Comparison of ENCODE assay signal across 38 cellular contexts in genomic region chrX:22698151-22698550, GRCh38.
"Had no signal": no experiment of that assay in that cellular context is flagged by ENCODE, and none has a peak within 500 bp of the region (broad histone marks: within the 10 kb centered on the region; RNA-seq: fewer than 3 reads in every experiment).

No MANE protein-coding gene starts in this region.

- H3K27me3 ChIP-seq: adrenal gland, breast epithelium, cardiac muscle cell had no signal

- H3K4me1 ChIP-seq: adrenal gland, breast epithelium had no signal

- H3K36me3 Mint-ChIP-seq: activated CD4-positive, alpha-beta memory T cell treated with anti-CD3 and anti-CD28 coated beads for 36 hours; activated CD8-positive, alpha-beta memory T cell treated with anti-CD3 and anti-CD28 coated beads, Interleukin-2, amount 10 ng/mL, durations not matched to agents 7 days and 5 days; activated naive CD4-positive, alpha-beta T cell treated with anti-CD3 and anti-CD28 coated beads, Interleukin-2, amount 50 U/mL, for 24 hours; activated naive CD8-positive, alpha-beta T cell treated with anti-CD3 and anti-CD28 coated beads for 36 hours; brain had no signal

- FAIRE-seq: frontal cortex had no signal

- H3K4me1 Mint-ChIP-seq: activated CD4-positive, alpha-beta T cell treated with anti-CD3 and anti-CD28 coated beads for 36 hours; activated CD4-positive, alpha-beta T cell treated with anti-CD3 and anti-CD28 coated beads, Interleukin-2, amount 10 ng/mL, durations not matched to agents 24 days and 14 days; activated CD8-positive, alpha-beta memory T cell treated with anti-CD3 and anti-CD28 coated beads, Interleukin-2, amount 10 ng/mL, durations not matched to agents 7 days and 5 days; activated naive CD4-positive, alpha-beta T cell treated with anti-CD3 and anti-CD28 coated beads, Interleukin-2, amount 50 U/mL, for 24 hours; activated naive CD8-positive, alpha-beta T cell treated with anti-CD3 and anti-CD28 coated beads for 36 hours; activated naive CD8-positive, alpha-beta T cell treated with anti-CD3 and anti-CD28 coated beads, Interleukin-2, amount 50 U/mL, for 24 hours; brain; endodermal cell; T-helper 17 cell had no signal

- H3K9me3 ChIP-seq: adrenal gland, breast epithelium had no signal

- H3K27ac ChIP-seq: adrenal gland, breast epithelium, cardiac muscle cell, dorsolateral prefrontal cortex, epithelial cell of prostate had no signal

- H3K4me3 Mint-ChIP-seq: activated CD4-positive, alpha-beta memory T cell treated with anti-CD3 and anti-CD28 coated beads for 36 hours; activated CD4-positive, alpha-beta T cell treated with anti-CD3 and anti-CD28 coated beads for 36 hours; activated CD4-positive, alpha-beta T cell treated with anti-CD3 and anti-CD28 coated beads, Interleukin-2, amount 10 ng/mL, durations not matched to agents 24 days and 14 days; activated CD8-positive, alpha-beta memory T cell treated with anti-CD3 and anti-CD28 coated beads, Interleukin-2, amount 10 ng/mL, durations not matched to agents 7 days and 5 days; activated CD8-positive, alpha-beta T cell treated with anti-CD3 and anti-CD28 coated beads, Interleukin-2, amount 10 ng/mL, durations not matched to agents 7 days and 5 days; activated naive CD4-positive, alpha-beta T cell treated with anti-CD3 and anti-CD28 coated beads for 36 hours; activated naive CD4-positive, alpha-beta T cell treated with anti-CD3 and anti-CD28 coated beads, Interleukin-2, amount 50 U/mL, for 24 hours; activated naive CD8-positive, alpha-beta T cell treated with anti-CD3 and anti-CD28 coated beads for 36 hours; activated naive CD8-positive, alpha-beta T cell treated with anti-CD3 and anti-CD28 coated beads, Interleukin-2, amount 50 U/mL, for 24 hours; activated T-helper 1 cell treated with anti-CD3 and anti-CD28 coated beads, Interleukin-12 subunit alpha, Interleukin-12 subunit beta, Interleukin-2, Interleukin-4 antibody, amounts not matched to agents 30 ng/mL and 10 ng/mL and 1 ng/mL, durations not matched to agents 14 hours and 24 hours and 36 hours; brain; endodermal cell; T-helper 17 cell; T-helper 2 cell treated with Interferon-gamma antibody and Interleukin-4, amounts not matched to agents 5 μg/mL and 100 μg/mL, for 36 hours had no signal

- H3K36me3 ChIP-seq: adrenal gland, breast epithelium, cardiac muscle cell had no signal

- H3K9me3 Mint-ChIP-seq: activated CD4-positive, alpha-beta memory T cell treated with anti-CD3 and anti-CD28 coated beads for 36 hours; activated CD4-positive, alpha-beta T cell treated with anti-CD3 and anti-CD28 coated beads, Interleukin-2, amount 10 ng/mL, durations not matched to agents 24 days and 14 days; activated naive CD4-positive, alpha-beta T cell treated with anti-CD3 and anti-CD28 coated beads for 36 hours; activated naive CD4-positive, alpha-beta T cell treated with anti-CD3 and anti-CD28 coated beads, Interleukin-2, amount 50 U/mL, for 24 hours; activated naive CD8-positive, alpha-beta T cell treated with anti-CD3 and anti-CD28 coated beads for 36 hours; activated naive CD8-positive, alpha-beta T cell treated with anti-CD3 and anti-CD28 coated beads, Interleukin-2, amount 50 U/mL, for 24 hours; activated T-helper 1 cell treated with anti-CD3 and anti-CD28 coated beads, Interleukin-12 subunit alpha, Interleukin-12 subunit beta, Interleukin-2, Interleukin-4 antibody, amounts not matched to agents 30 ng/mL and 10 ng/mL and 1 ng/mL, durations not matched to agents 14 hours and 24 hours and 36 hours; activated T-helper 2 cell treated with anti-CD3 and anti-CD28 coated beads, Interferon-gamma antibody, Interleukin-2, Interleukin-4, amounts not matched to agents 10 μg/mL and 5 μg/mL and 100 μg/mL, durations not matched to agents 14 hours and 24 hours and 36 hours; endodermal cell; T-helper 2 cell treated with Interferon-gamma antibody and Interleukin-4, amounts not matched to agents 5 μg/mL and 100 μg/mL, for 36 hours had no signal

- H3K27ac Mint-ChIP-seq: activated CD4-positive, alpha-beta memory T cell treated with anti-CD3 and anti-CD28 coated beads for 36 hours; activated CD4-positive, alpha-beta T cell treated with anti-CD3 and anti-CD28 coated beads for 36 hours; activated CD4-positive, alpha-beta T cell treated with anti-CD3 and anti-CD28 coated beads, Interleukin-2, amount 10 ng/mL, durations not matched to agents 24 days and 14 days; activated CD8-positive, alpha-beta memory T cell treated with anti-CD3 and anti-CD28 coated beads, Interleukin-2, amount 10 ng/mL, durations not matched to agents 7 days and 5 days; activated CD8-positive, alpha-beta T cell treated with anti-CD3 and anti-CD28 coated beads, Interleukin-2, amount 10 ng/mL, durations not matched to agents 7 days and 5 days; activated naive CD4-positive, alpha-beta T cell treated with anti-CD3 and anti-CD28 coated beads for 36 hours; activated naive CD4-positive, alpha-beta T cell treated with anti-CD3 and anti-CD28 coated beads, Interleukin-2, amount 50 U/mL, for 24 hours; activated naive CD8-positive, alpha-beta T cell treated with anti-CD3 and anti-CD28 coated beads for 36 hours; activated naive CD8-positive, alpha-beta T cell treated with anti-CD3 and anti-CD28 coated beads, Interleukin-2, amount 50 U/mL, for 24 hours; activated T-helper 1 cell treated with anti-CD3 and anti-CD28 coated beads, Interleukin-12 subunit alpha, Interleukin-12 subunit beta, Interleukin-2, Interleukin-4 antibody, amounts not matched to agents 30 ng/mL and 10 ng/mL and 1 ng/mL, durations not matched to agents 14 hours and 24 hours and 36 hours; activated T-helper 2 cell treated with anti-CD3 and anti-CD28 coated beads, Interferon-gamma antibody, Interleukin-2, Interleukin-4, amounts not matched to agents 10 μg/mL and 5 μg/mL and 100 μg/mL, durations not matched to agents 14 hours and 24 hours and 36 hours; brain; endodermal cell; T-helper 17 cell; T-helper 2 cell treated with Interferon-gamma antibody and Interleukin-4, amounts not matched to agents 5 μg/mL and 100 μg/mL, for 36 hours had no signal

- H3K4me3 ChIP-seq: adrenal gland, breast epithelium, cardiac muscle cell, dorsolateral prefrontal cortex had no signal

- DNase-seq: activated CD4-positive, alpha-beta memory T cell treated with anti-CD3 and anti-CD28 coated beads for 36 hours; activated CD4-positive, alpha-beta T cell treated with anti-CD3 and anti-CD28 coated beads for 36 hours; activated CD4-positive, alpha-beta T cell treated with anti-CD3 and anti-CD28 coated beads, Interleukin-2, amount 10 ng/mL, durations not matched to agents 24 days and 14 days; activated CD4-positive, CD25-positive, alpha-beta regulatory T cell; activated CD4-positive, CD25-positive, alpha-beta regulatory T cell treated with anti-CD3 and anti-CD28 coated beads, Interleukin-2, amount 50 U/mL, for 72 hours; activated CD8-positive, alpha-beta memory T cell treated with anti-CD3 and anti-CD28 coated beads, Interleukin-2, amount 10 ng/mL, durations not matched to agents 7 days and 5 days; activated CD8-positive, alpha-beta memory T cell treated with anti-CD3 and anti-CD28 coated beads, Interleukin-2, amount 50 U/mL, for 4 hours; activated CD8-positive, alpha-beta T cell treated with anti-CD3 and anti-CD28 coated beads, Interleukin-2, amount 10 ng/mL, durations not matched to agents 7 days and 5 days; activated effector memory CD4-positive, alpha-beta T cell treated with anti-CD3 and anti-CD28 coated beads, Interleukin-2, amount 50 U/mL, for 16 hours; activated naive CD4-positive, alpha-beta T cell treated with anti-CD3 and anti-CD28 coated beads for 36 hours; activated naive CD8-positive, alpha-beta T cell treated with anti-CD3 and anti-CD28 coated beads for 36 hours; activated naive CD8-positive, alpha-beta T cell treated with anti-CD3 and anti-CD28 coated beads, Interleukin-2, amount 50 U/mL, for 24 hours; activated T-cell treated with anti-CD3 and anti-CD28 coated beads, Interleukin-2, amount 50 U/mL, for 1 hour; activated T-cell treated with anti-CD3 and anti-CD28 coated beads, Interleukin-2, amount 50 U/mL, for 48 hours; adrenal gland; amygdala; aorta; central memory CD4-positive, alpha-beta T cell; cerebellar nuclear complex; cortex of kidney; dorsolateral prefrontal cortex; effector memory CD4-positive, alpha-beta T cell; endodermal cell; foreskin fibroblast; head of caudate nucleus; hippocampal formation; T-helper 1 cell; T-helper 17 cell; T1000 had no signal

- H3K27me3 Mint-ChIP-seq: activated CD4-positive, alpha-beta memory T cell treated with anti-CD3 and anti-CD28 coated beads for 36 hours; activated CD4-positive, alpha-beta T cell treated with anti-CD3 and anti-CD28 coated beads for 36 hours; activated CD4-positive, alpha-beta T cell treated with anti-CD3 and anti-CD28 coated beads, Interleukin-2, amount 10 ng/mL, durations not matched to agents 24 days and 14 days; activated CD8-positive, alpha-beta memory T cell treated with anti-CD3 and anti-CD28 coated beads, Interleukin-2, amount 10 ng/mL, durations not matched to agents 7 days and 5 days; activated naive CD4-positive, alpha-beta T cell treated with anti-CD3 and anti-CD28 coated beads, Interleukin-2, amount 50 U/mL, for 24 hours; activated naive CD8-positive, alpha-beta T cell treated with anti-CD3 and anti-CD28 coated beads for 36 hours; activated naive CD8-positive, alpha-beta T cell treated with anti-CD3 and anti-CD28 coated beads, Interleukin-2, amount 50 U/mL, for 24 hours; T-helper 17 cell had no signal

- ATAC-seq: activated CD4-positive, alpha-beta T cell treated with anti-CD3 and anti-CD28 coated beads for 36 hours; activated CD8-positive, alpha-beta memory T cell treated with anti-CD3 and anti-CD28 coated beads, Interleukin-2, amount 10 ng/mL, durations not matched to agents 7 days and 5 days; activated CD8-positive, alpha-beta T cell treated with anti-CD3 and anti-CD28 coated beads, Interleukin-2, amount 10 ng/mL, durations not matched to agents 7 days and 5 days; activated naive CD8-positive, alpha-beta T cell treated with anti-CD3 and anti-CD28 coated beads, Interleukin-2, amount 50 U/mL, for 24 hours; T-helper 17 cell had no signal
